ENCODE assay signal across 11 cellular contexts in the genomic region with DNA sequence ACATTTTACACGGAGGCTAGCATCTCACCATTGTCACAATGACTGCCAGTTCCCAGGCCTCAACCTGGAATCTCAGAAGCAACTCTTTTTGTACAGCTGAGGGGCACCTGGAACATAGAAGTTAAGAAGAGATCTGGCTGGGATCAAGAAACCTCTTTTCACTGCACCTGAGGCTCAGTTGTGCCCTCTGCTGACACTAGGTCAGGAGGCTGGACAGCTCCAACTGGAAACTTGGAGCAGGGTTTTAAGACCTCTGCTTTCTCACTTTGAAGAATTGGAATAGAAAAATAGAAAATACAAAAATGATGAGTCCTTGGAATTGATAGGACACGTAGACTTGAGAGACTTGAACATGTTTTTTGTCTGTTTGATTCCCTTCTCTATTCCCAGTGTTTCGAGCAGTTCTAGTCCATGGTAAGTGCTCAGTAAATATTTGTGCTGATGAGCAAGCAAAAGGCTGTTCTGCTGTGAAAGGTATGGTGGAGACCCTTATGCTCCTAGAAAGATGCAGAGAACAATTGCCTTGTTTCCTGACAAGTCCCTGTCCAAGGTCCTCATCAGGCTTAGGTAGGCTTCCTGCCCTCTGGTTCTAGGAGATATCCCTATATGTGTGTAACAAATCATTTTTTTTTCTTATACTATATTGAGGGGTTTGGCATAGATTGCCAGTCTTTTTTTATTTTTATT.
DNase-seq lines count a peak whose midpoint lies in the region; ATAC-seq and TF ChIP-seq lines count a peak whose summit lies in the region.
"Had no signal": no experiment of that assay in that cellular context is flagged by ENCODE, and none has a peak within 500 bp of the region (broad histone marks: within the 10 kb centered on the region; RNA-seq: fewer than 3 reads in every experiment).

No MANE protein-coding gene starts in this region.

- ATAC-seq in GM21786 (IDR thresholded peaks at IDR 0.05; ENCODE audit: unreplicated experiment) = no peak
- no peak for ATAC-seq in HG03095 (IDR thresholded peaks at IDR 0.05; ENCODE audit: unreplicated experiment)
- ATAC-seq in HG03442 (IDR thresholded peaks at IDR 0.05; ENCODE audit: unreplicated experiment) = no peak

- TF ChIP-seq CTCF in 22Rv1 (IDR thresholded peaks at IDR 0.05) = peak; percentile 69
- peak; percentile 43 for TF ChIP-seq CTCF in GM06990 (IDR thresholded peaks at IDR 0.05; ENCODE audit: insufficient read depth, low read length, poor library complexity, severe bottlenecking)
- TF ChIP-seq CTCF in fibroblast of pulmonary artery (IDR thresholded peaks at IDR 0.05; ENCODE audit: low read length, missing control alignments) = peak; percentile 40

- DNase-seq in GM06990 (ENCODE audit: extremely low read depth, insufficient read length) (no peak), OCI-M1 (lab: John Stamatoyannopoulos, UW) (peak; percentile 21), fibroblast of pulmonary artery (ENCODE audit: low read depth) (no peak), NCI-H1105 treated with DMSO at 0.1 percent for 48 hours (lab: John Stamatoyannopoulos, UW) (no peak)
- DNase-seq: activated CD4-positive, alpha-beta T cell treated with anti-CD3 and anti-CD28 coated beads, Interleukin-2, amount 50 U/mL, for 48 hours; DMS153; stimulated activated naive CD4-positive, alpha-beta T cell had no signal

- H3K4me3 ChIP-seq in GM06990 (replicated peaks; ENCODE audit: low read depth, low read length) (no peak overlapping the region), fibroblast of pulmonary artery (replicated peaks; ENCODE audit: low read depth, low read length) (no peak overlapping the region)

- no peak overlapping the region for H3K27ac ChIP-seq in 22Rv1

- H3K27me3 ChIP-seq in GM06990 (replicated peaks; ENCODE audit: control insufficient read depth, insufficient read depth, low read length) = no peaks in the 10 kb centered on the region

- H3K36me3 ChIP-seq in GM06990 (ENCODE audit: control insufficient read depth, insufficient read depth, low read length) = no peaks in the 10 kb centered on the region
